Comparison of ENCODE assay signal across 25 cellular contexts in genomic region chr11:34874202-34874601, GRCh38.
"Had no signal": no experiment of that assay in that cellular context is flagged by ENCODE, and none has a peak within 500 bp of the region (broad histone marks: within the 10 kb centered on the region; RNA-seq: fewer than 3 reads in every experiment).

No MANE protein-coding gene starts in this region.

- H3K9ac ChIP-seq: neural progenitor cell had no signal

- H3K79me2 ChIP-seq: hepatocyte had no signal

- H2AFZ ChIP-seq: hepatocyte, neural progenitor cell had no signal

- DNase-seq: heart right ventricle; islet precursor cell; left ventricle myocardium superior; lower lobe of right lung; mammary epithelial cell; mesenchymal stem cell; naive thymus-derived CD8-positive, alpha-beta T cell; occipital lobe; ovary; spleen; stimulated activated CD4-positive, alpha-beta T cell treated with anti-CD3 and anti-CD28 coated beads, Interleukin-4, amount 100 ng/mL, for 24 hours; stimulated activated naive CD4-positive, alpha-beta T cell treated with Interleukin-2 at 50 U/mL for 16 hours; tibial artery; trophoblast cell; upper lobe of right lung; uterus had no signal

- H3K4me1 ChIP-seq: heart right ventricle, lower lobe of right lung, neural progenitor cell, right atrium auricular region, spleen, suprapubic skin, tibial artery, upper lobe of right lung, uterus had no signal

- H3K27me3 ChIP-seq: heart right ventricle, hepatocyte, neural progenitor cell, neutrophil, ovary, right atrium auricular region, spleen, suprapubic skin, tibial artery, upper lobe of right lung, uterus had no signal

- H3K4me2 ChIP-seq: hepatocyte, neural progenitor cell had no signal

- H3K4me3 ChIP-seq: heart right ventricle, hepatocyte, lower lobe of right lung, neural progenitor cell, ovary, right atrium auricular region, skin epidermis, spleen, suprapubic skin, thoracic aorta, tibial artery, upper lobe of right lung, uterus had no signal

- H3K27ac ChIP-seq: heart right ventricle, hepatocyte, lower lobe of right lung, neural progenitor cell, neutrophil, ovary, right atrium auricular region, skin epidermis, spleen, suprapubic skin, thoracic aorta, tibial artery, upper lobe of right lung, uterus had no signal

- ATAC-seq: heart right ventricle; left ventricle myocardium superior; lower lobe of right lung; naive thymus-derived CD8-positive, alpha-beta T cell; sciatic nerve; stimulated activated memory B cell treated with anti-CD40 and anti-IgM and Interleukin-4, amounts not matched to agents 10 μg/mL and 1 μg/mL and 100 μg/mL, for 72 hours; upper lobe of right lung had no signal

- H3K9me3 ChIP-seq: lower lobe of right lung, neutrophil, ovary, right atrium auricular region, suprapubic skin, thoracic aorta, tibial artery, upper lobe of right lung, uterus had no signal

- H3K36me3 ChIP-seq: lower lobe of right lung, neutrophil, ovary, right atrium auricular region, suprapubic skin, thoracic aorta, upper lobe of right lung, uterus had no signal
